ENCODE assay signal across 20 cellular contexts in the genomic region with DNA sequence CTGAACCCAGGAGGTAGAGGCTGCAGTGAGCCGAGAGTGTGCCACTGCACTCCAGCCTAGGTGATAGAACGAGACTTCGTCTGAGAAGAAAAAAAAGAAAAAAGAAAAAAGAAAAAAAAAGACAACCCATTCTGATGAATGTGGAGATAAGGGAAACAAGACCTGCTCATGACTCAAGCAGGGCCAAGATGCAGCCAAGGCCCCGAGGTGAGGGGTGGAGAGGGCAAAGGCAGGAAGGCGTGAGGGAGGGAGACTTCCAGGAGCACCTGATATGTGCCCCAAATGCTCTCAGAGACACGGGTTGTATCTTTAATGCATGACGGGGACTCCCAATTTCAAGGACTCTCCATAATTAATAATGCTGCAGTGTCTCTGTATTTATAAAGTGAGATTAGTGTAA.
"Had no signal": no experiment of that assay in that cellular context is flagged by ENCODE, and none has a peak within 500 bp of the region (broad histone marks: within the 10 kb centered on the region; RNA-seq: fewer than 3 reads in every experiment).

No MANE protein-coding gene starts in this region.

- H3K9me3 ChIP-seq: lower lobe of right lung, spleen, transverse colon, uterus had no signal

- H3K4me1 Mint-ChIP-seq: neural crest cell had no signal

- H3K4me1 ChIP-seq: lower lobe of right lung, transverse colon, uterus had no signal

- H3K4me3 Mint-ChIP-seq: activated B cell treated with CpG ODN at 0.5 μM for 24 hours; activated CD4-positive, alpha-beta T cell treated with anti-CD3 and anti-CD28 coated beads, Interleukin-2, amount 10 ng/mL, durations not matched to agents 7 days and 5 days; activated T-helper 1 cell treated with anti-CD3 and anti-CD28 coated beads, Interleukin-12 subunit alpha, Interleukin-12 subunit beta, Interleukin-2, Interleukin-4 antibody, amounts not matched to agents 30 ng/mL and 10 ng/mL and 1 ng/mL, durations not matched to agents 14 hours and 24 hours and 36 hours; neural crest cell; T-helper 2 cell treated with Interferon-gamma antibody and Interleukin-4, amounts not matched to agents 5 μg/mL and 100 μg/mL, for 36 hours had no signal

- H3K27me3 ChIP-seq: cardiac muscle cell, dorsolateral prefrontal cortex, spleen, transverse colon, uterus had no signal

- ATAC-seq: lower lobe of right lung had no signal

- H3K27me3 Mint-ChIP-seq: activated B cell treated with CpG ODN at 0.5 μM for 24 hours; activated CD4-positive, alpha-beta T cell treated with anti-CD3 and anti-CD28 coated beads, Interleukin-2, amount 10 ng/mL, durations not matched to agents 7 days and 5 days had no signal

- H3K27ac ChIP-seq: cardiac muscle cell, lower lobe of right lung, SK-N-MC, transverse colon, uterus had no signal

- H3K27ac Mint-ChIP-seq: activated CD4-positive, alpha-beta T cell treated with anti-CD3 and anti-CD28 coated beads, Interleukin-2, amount 10 ng/mL, durations not matched to agents 7 days and 5 days; activated T-helper 1 cell treated with anti-CD3 and anti-CD28 coated beads, Interleukin-12 subunit alpha, Interleukin-12 subunit beta, Interleukin-2, Interleukin-4 antibody, amounts not matched to agents 30 ng/mL and 10 ng/mL and 1 ng/mL, durations not matched to agents 14 hours and 24 hours and 36 hours; T-helper 2 cell treated with Interferon-gamma antibody and Interleukin-4, amounts not matched to agents 5 μg/mL and 100 μg/mL, for 36 hours had no signal

- H3K9me3 Mint-ChIP-seq: activated B cell treated with CpG ODN at 0.5 μM for 24 hours; activated CD4-positive, alpha-beta T cell treated with anti-CD3 and anti-CD28 coated beads, Interleukin-2, amount 10 ng/mL, durations not matched to agents 7 days and 5 days; activated T-helper 1 cell treated with anti-CD3 and anti-CD28 coated beads, Interleukin-12 subunit alpha, Interleukin-12 subunit beta, Interleukin-2, Interleukin-4 antibody, amounts not matched to agents 30 ng/mL and 10 ng/mL and 1 ng/mL, durations not matched to agents 14 hours and 24 hours and 36 hours; neural crest cell; T-helper 2 cell treated with Interferon-gamma antibody and Interleukin-4, amounts not matched to agents 5 μg/mL and 100 μg/mL, for 36 hours had no signal

- H3K36me3 ChIP-seq: cardiac muscle cell, transverse colon, uterus had no signal

- DNase-seq: activated B cell treated with CpG ODN at 0.5 μM for 24 hours; activated CD4-positive, alpha-beta T cell treated with anti-CD3 and anti-CD28 coated beads, Interleukin-2, amount 10 ng/mL, durations not matched to agents 7 days and 5 days; amniotic stem cell; dorsolateral prefrontal cortex; erythroblast; foreskin melanocyte; glutamatergic neuron; hippocampal formation; lower lobe of right lung; retina; spleen; stimulated activated CD4-positive, alpha-beta T cell treated with anti-CD3 and anti-CD28 coated beads, Interleukin-4, amount 100 ng/mL, for 4 hours; stimulated activated naive CD4-positive, alpha-beta T cell; transverse colon; uterus had no signal

- H3K4me3 ChIP-seq: cardiac muscle cell, dorsolateral prefrontal cortex, lower lobe of right lung, SK-N-MC, spleen, transverse colon, uterus had no signal
